ENCODE assay signal across 16 cellular contexts in the genomic region with DNA sequence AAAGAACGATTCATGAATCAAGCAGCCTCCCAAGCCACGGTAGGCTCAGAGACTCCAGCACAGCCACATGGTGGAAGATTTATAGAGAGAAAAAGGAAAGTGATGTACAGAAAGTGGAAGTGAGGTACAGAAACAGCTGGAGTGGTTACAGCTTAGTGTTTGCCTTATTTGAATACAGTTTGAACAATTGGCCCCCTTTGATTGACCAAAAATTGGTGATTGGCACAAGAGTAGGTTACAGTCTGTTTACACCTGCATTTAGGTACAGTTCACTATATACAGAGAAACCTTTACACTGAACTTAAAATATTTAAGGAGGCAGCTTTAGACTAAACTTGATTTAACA.
A peak's percentile ranks its signal among the peaks of the same experiment; 100 is the strongest.
DNase-seq lines count a peak whose midpoint lies in the region; ATAC-seq, FAIRE-seq and TF ChIP-seq lines count a peak whose summit lies in the region.
"Had no signal": no experiment of that assay in that cellular context is flagged by ENCODE, and none has a peak within 500 bp of the region (broad histone marks: within the 10 kb centered on the region; RNA-seq: fewer than 3 reads in every experiment).

No MANE protein-coding gene starts in this region.

- no peaks in the 10 kb centered on the region for H3K9me3 ChIP-seq in mammary epithelial cell (replicated peaks; ENCODE audit: insufficient read depth, low read length)
- H3K9me3 ChIP-seq: heart left ventricle, pancreas had no signal

- H2AFZ ChIP-seq in mammary epithelial cell (ENCODE audit: low read depth, low read length), result no peak overlapping the region

- peaks cover 60% of the 10 kb centered on the region for H3K79me2 ChIP-seq in mammary epithelial cell (ENCODE audit: insufficient read depth, low read length)

- FAIRE-seq in GM18507 (lab: Jason Lieb, UNC), result peak; percentile 78
- FAIRE-seq: bronchial epithelial cell, pancreas had no signal

- in situ Hi-C loops in mammary epithelial cell (cut with MboI; ENCODE audit: low sequenced_read_pairs in 2 of 2), result no loop called here

- no peaks in the 10 kb centered on the region for H4K20me1 ChIP-seq in mammary epithelial cell (ENCODE audit: insufficient read depth, low read length)

- ATAC-seq in GM19452 (IDR thresholded peaks at IDR 0.05; ENCODE audit: unreplicated experiment) (peak; percentile 73), HG02943 (IDR thresholded peaks at IDR 0.05; ENCODE audit: low read depth, unreplicated experiment) (peak; percentile 66), HG03565 (IDR thresholded peaks at IDR 0.05; ENCODE audit: unreplicated experiment) (no peak)
- ATAC-seq: heart left ventricle; pancreas; stimulated activated naive CD8-positive, alpha-beta T cell treated with anti-CD3 and anti-CD28 coated beads, Interleukin-15, Interleukin-2, amounts not matched to agents 100 U/mL and 50 U/mL, for 24 hours had no signal

- BruUV-seq in mammary epithelial cell (replicated peaks; lab: Mats Ljungman, UMichigan), result no TSS peak

- H3K9ac ChIP-seq in mammary epithelial cell (ENCODE audit: insufficient read depth, low read length), result no peak overlapping the region

- intact Hi-C loops in mammary epithelial cell (cut with micrococcal nuclease), result no loop called here

- dilution Hi-C loops in mammary epithelial cell (cut with HindIII; ENCODE audit: low sequenced_read_pairs), result no loop called here

- DNase-seq in GM18507 (ENCODE audit: extremely low spot score, insufficient read length, low read depth) (no peak), OCI-M1 (lab: John Stamatoyannopoulos, UW) (peak; percentile 70), globus pallidus (ENCODE audit: low spot score) (no peak), iPS-NIHi11 (ENCODE audit: low spot score) (no peak), mammary epithelial cell (no peak)
- DNase-seq: GDM1; heart left ventricle; NCI-H226; pancreas; stimulated activated naive CD8-positive, alpha-beta T cell treated with anti-CD3 and anti-CD28 coated beads, Interleukin-15, Interleukin-2, amounts not matched to agents 100 U/mL and 50 U/mL, for 24 hours had no signal

- H3K27ac ChIP-seq in mammary epithelial cell (ENCODE audit: insufficient read depth, low read depth, low read length), result no peak overlapping the region
- H3K27ac ChIP-seq: C4-2B, heart left ventricle, pancreas, RWPE1 had no signal

- H3K4me3 ChIP-seq in mammary epithelial cell (replicated peaks in 1 of 3; ENCODE audit: insufficient read depth in 1 of 3, low read depth in 2 of 3, low read length in 3 of 3), result no peak overlapping the region
- H3K4me3 ChIP-seq: heart left ventricle, pancreas had no signal

- CTCF ChIA-PET in mammary epithelial cell (lab: Charles Lee; ENCODE audit: low non-redundant PET), result interaction anchor here (0.5 to 0.6 kb wide), 2 partner anchors 18 to 323 kb away, joined by 4 to 5 read pairs; no protein-coding TSS in a partner anchor

- WGBS in mammary epithelial cell (ENCODE audit: low coverage, missing lambda C conversion rate), result 100% methylated on average over 2 of the region's 2 CpGs

- no peaks in the 10 kb centered on the region for H3K27me3 ChIP-seq in mammary epithelial cell (ENCODE audit: insufficient read depth, low read length)
- H3K27me3 ChIP-seq: heart left ventricle, pancreas had no signal

- H3K36me3 ChIP-seq in mammary epithelial cell (ENCODE audit: insufficient read depth, low read length), result no peaks in the 10 kb centered on the region
- H3K36me3 ChIP-seq: heart left ventricle, pancreas had no signal

- H3K4me2 ChIP-seq in mammary epithelial cell (ENCODE audit: insufficient read depth, low read depth, low read length), result no peak overlapping the region

- no peaks in the 10 kb centered on the region for H3K4me1 ChIP-seq in mammary epithelial cell (ENCODE audit: insufficient read depth, low read length)
- H3K4me1 ChIP-seq: pancreas had no signal

- no peak for TF ChIP-seq CTCF in mammary epithelial cell (conservative IDR thresholded peaks at IDR 0.05 in 1 of 2, IDR thresholded peaks at IDR 0.05 in 1 of 2; ENCODE audit: extremely low read depth in 1 of 2, insufficient read depth in 1 of 2, low read depth in 1 of 2, low read length in 2 of 2)
